ENCODE assay signal across 1 cellular context in genomic region chr1:218284917-218285635, GRCh38.
TF ChIP-seq lines count a peak whose summit lies in the region.

Gene RRP15, plus strand, starts transcription at chr1:218285293. Its CDS starts 24 bp downstream, at chr1:218285317.

TF ChIP-seq in K562, 482 proteins besides CTCF, POLR2A, EP300 and RAD21 (continued from another document):
- TF ChIP-seq DDX20 (tag; IDR thresholded peaks at IDR 0.05; ENCODE audit: low read depth) (no peak), ZNF133 (CRISPR knock-in tag; IDR thresholded peaks at IDR 0.05) (no peak), ZBTB12 (CRISPR knock-in tag; IDR thresholded peaks at IDR 0.05) (no peak), ZFP1 (CRISPR knock-in tag; IDR thresholded peaks at IDR 0.05) (no peak), ZNF253 (CRISPR knock-in tag; conservative IDR thresholded peaks at IDR 0.05) (0 out of 2 replicates have a peak, but pooled peaks have one; percentile 37), E2F8 (IDR thresholded peaks at IDR 0.05; ENCODE audit: low read depth, partially characterized antibody) (peak; percentile 88), LCOR (CRISPR knock-in tag; IDR thresholded peaks at IDR 0.05) (peak; percentile 37; the same call in 1 of the 2 replicates), HMBOX1 (IDR thresholded peaks at IDR 0.05) (no peak), SAP30 (IDR thresholded peaks at IDR 0.05; ENCODE audit: borderline replicate concordance, insufficient read depth, low read depth, low read length, poor library complexity, severe bottlenecking) (peak; percentile 100), TAF1 (IDR thresholded peaks at IDR 0.05; ENCODE audit: control insufficient read depth, extremely low read depth, insufficient read depth, low read length, severe bottlenecking) (peak; percentile 99), RCOR1 (IDR thresholded peaks at IDR 0.05; ENCODE audit: borderline replicate concordance in 1 of 2, low read depth in 2 of 2, low read length in 2 of 2) (peak in 1 of 2 experiments; percentile 20; a peak in 1 of 4 replicates), NR1H2 (CRISPR knock-in tag; IDR thresholded peaks at IDR 0.05) (no peak), SMARCA5 (IDR thresholded peaks at IDR 0.05) (no peak), ETS2 (tag; IDR thresholded peaks at IDR 0.05; ENCODE audit: borderline replicate concordance, poor library complexity, severe bottlenecking) (no peak), SMAD2 (IDR thresholded peaks at IDR 0.05; ENCODE audit: low read depth, low read length) (no peak), MCM7 (IDR thresholded peaks at IDR 0.05) (0 out of 4 replicates have a peak, but pooled peaks of 1 of the 2 experiments have one; percentile 78), ILF3 (IDR thresholded peaks at IDR 0.05; ENCODE audit: borderline replicate concordance) (no peak), ERF (CRISPR knock-in tag; IDR thresholded peaks at IDR 0.05) (peak; percentile 55; the same call in 1 of the 2 replicates), CBFB (CRISPR knock-in tag; IDR thresholded peaks at IDR 0.05) (no peak), MEF2D (tag; conservative IDR thresholded peaks at IDR 0.05; ENCODE audit: low read depth) (no peak), THRB (CRISPR knock-in tag; conservative IDR thresholded peaks at IDR 0.05) (peak; percentile 80; the same call in 1 of the 2 replicates), CC2D1A (IDR thresholded peaks at IDR 0.05) (0 out of 2 replicates have a peak, but pooled peaks have one; percentile 72), KHSRP (IDR thresholded peaks at IDR 0.05) (0 out of 2 replicates have a peak, but pooled peaks have one; percentile 18), RBM34 (IDR thresholded peaks at IDR 0.05; ENCODE audit: borderline replicate concordance, insufficient read depth, low read length) (no peak), ARID1B (IDR thresholded peaks at IDR 0.05) (peak; percentile 37; the same call in 1 of the 2 replicates), ZNF644 (tag; IDR thresholded peaks at IDR 0.05; ENCODE audit: low read depth) (no peak), ZNF518B (CRISPR knock-in tag; IDR thresholded peaks at IDR 0.05) (no peak), IRF9 (tag; IDR thresholded peaks at IDR 0.05) (no peak), HNRNPUL1 (IDR thresholded peaks at IDR 0.05; ENCODE audit: low read length) (no peak), YY1 (IDR thresholded peaks at IDR 0.05; ENCODE audit: borderline replicate concordance in 1 of 3, control insufficient read depth in 1 of 3, extremely low read depth in 1 of 3, insufficient read depth in 3 of 3, insufficient read length in 1 of 3, insufficient replicate concordance in 2 of 3, low read depth in 1 of 3, low read length in 2 of 3) (peak; percentile 90 to 100 (median 98)), U2AF1 (optimal IDR thresholded peaks at IDR 0.05; ENCODE audit: low read depth, low read length) (no peak), ASH1L (IDR thresholded peaks at IDR 0.05; ENCODE audit: borderline replicate concordance, low read depth, partially characterized antibody) (peak; percentile 50), NBN (IDR thresholded peaks at IDR 0.05; ENCODE audit: low read depth) (peak; percentile 85), ZNF263 (CRISPR knock-in tag; IDR thresholded peaks at IDR 0.05; ENCODE audit: borderline replicate concordance) (peak; percentile 50; the same call in 1 of the 2 replicates), ZNF512 (tag; IDR thresholded peaks at IDR 0.05) (no peak)
